ENCODE assay signal across 8 cellular contexts in genomic region chr3:108406661-108407206, GRCh38.
DNase-seq lines count a peak whose midpoint lies in the region; ATAC-seq and TF ChIP-seq lines count a peak whose summit lies in the region.

No MANE protein-coding gene starts in this region.

- POLR2A ChIA-PET in activated B cell treated with CpG ODN at 0.5 μM for 24 hours (lab: Charles Lee): interaction anchor here (1.0 to 1.3 kb wide), 4 partner anchors 184 to 746 kb away, joined by 4 to 5 read pairs (median 4); no protein-coding TSS in a partner anchor

- TF ChIP-seq CTCF in activated B cell treated with CpG ODN at 0.5 μM for 24 hours (IDR thresholded peaks at IDR 0.05): no peak

- intact Hi-C loops in activated B cell treated with CpG ODN at 0.5 μM for 24 hours (cut with micrococcal nuclease): loop anchor here (1.0 to 10.0 kb wide), 13 partner anchors 70 to 1170 kb away; partner anchors contain the start of gene IFT57

- no peaks in the 10 kb centered on the region for H3K36me3 Mint-ChIP-seq in activated B cell treated with CpG ODN at 0.5 μM for 24 hours (ENCODE audit: low read depth)

- H3K27ac Mint-ChIP-seq in activated B cell treated with CpG ODN at 0.5 μM for 24 hours: peak overlapping the region; percentile 87

- DNase-seq in CD1c-positive myeloid dendritic cell (ENCODE audit: extremely low spot score) (peak; percentile 72), NCI-H2029 treated with DMSO at 0.1 percent for 48 hours (lab: John Stamatoyannopoulos, UW) (peak; percentile 11), activated B cell treated with CpG ODN at 0.5 μM for 24 hours (no peak), globus pallidus (ENCODE audit: low spot score) (peak; percentile 76), pons (ENCODE audit: low spot score) (peak; percentile 87)
- DNase-seq in activated T-cell treated with anti-CD3 and anti-CD28 coated beads, Interleukin-2, amount 50 U/mL, for 48 hours: no peak

- H3K27me3 Mint-ChIP-seq in activated B cell treated with CpG ODN at 0.5 μM for 24 hours: no peaks in the 10 kb centered on the region

- H3K4me3 Mint-ChIP-seq in activated B cell treated with CpG ODN at 0.5 μM for 24 hours: peak overlapping the region; percentile 35

- no peaks in the 10 kb centered on the region for H3K9me3 Mint-ChIP-seq in activated B cell treated with CpG ODN at 0.5 μM for 24 hours

- peak; percentile 97 for ATAC-seq in GM18867 (IDR thresholded peaks at IDR 0.05; ENCODE audit: unreplicated experiment)
- peak; percentile 58 for ATAC-seq in HG03025 (IDR thresholded peaks at IDR 0.05; ENCODE audit: low FRiP score, unreplicated experiment)
- ATAC-seq in activated B cell treated with CpG ODN at 0.5 μM for 24 hours (ENCODE audit: low read depth): peak; percentile 87

- CTCF ChIA-PET in activated B cell treated with CpG ODN at 0.5 μM for 24 hours (lab: Charles Lee): interaction anchor here (0.7 to 2.1 kb wide), 5 partner anchors 18 to 479 kb away, joined by 3 to 13 read pairs (median 6); no protein-coding TSS in a partner anchor

- peaks cover 28% of the 10 kb centered on the region for H3K4me1 Mint-ChIP-seq in activated B cell treated with CpG ODN at 0.5 μM for 24 hours

Comparison
In these comparisons a context has a peak if more than half of its experiments do, and no peak if none do; other contexts are left out.
1. DNase-seq: peak in CD1c-positive myeloid dendritic cell (single experiment), NCI-H2029 treated with DMSO at 0.1 percent for 48 hours (single experiment), globus pallidus (single experiment) and pons (single experiment); none in activated B cell treated with CpG ODN at 0.5 μM for 24 hours (single experiment) and activated T-cell treated with anti-CD3 and anti-CD28 coated beads, Interleukin-2, amount 50 U/mL, for 48 hours (0 of 2).
2. Peak in every context shown above with its lines, with median percentiles within 50 percentile points of each other: ATAC-seq.